In the genomic region with DNA sequence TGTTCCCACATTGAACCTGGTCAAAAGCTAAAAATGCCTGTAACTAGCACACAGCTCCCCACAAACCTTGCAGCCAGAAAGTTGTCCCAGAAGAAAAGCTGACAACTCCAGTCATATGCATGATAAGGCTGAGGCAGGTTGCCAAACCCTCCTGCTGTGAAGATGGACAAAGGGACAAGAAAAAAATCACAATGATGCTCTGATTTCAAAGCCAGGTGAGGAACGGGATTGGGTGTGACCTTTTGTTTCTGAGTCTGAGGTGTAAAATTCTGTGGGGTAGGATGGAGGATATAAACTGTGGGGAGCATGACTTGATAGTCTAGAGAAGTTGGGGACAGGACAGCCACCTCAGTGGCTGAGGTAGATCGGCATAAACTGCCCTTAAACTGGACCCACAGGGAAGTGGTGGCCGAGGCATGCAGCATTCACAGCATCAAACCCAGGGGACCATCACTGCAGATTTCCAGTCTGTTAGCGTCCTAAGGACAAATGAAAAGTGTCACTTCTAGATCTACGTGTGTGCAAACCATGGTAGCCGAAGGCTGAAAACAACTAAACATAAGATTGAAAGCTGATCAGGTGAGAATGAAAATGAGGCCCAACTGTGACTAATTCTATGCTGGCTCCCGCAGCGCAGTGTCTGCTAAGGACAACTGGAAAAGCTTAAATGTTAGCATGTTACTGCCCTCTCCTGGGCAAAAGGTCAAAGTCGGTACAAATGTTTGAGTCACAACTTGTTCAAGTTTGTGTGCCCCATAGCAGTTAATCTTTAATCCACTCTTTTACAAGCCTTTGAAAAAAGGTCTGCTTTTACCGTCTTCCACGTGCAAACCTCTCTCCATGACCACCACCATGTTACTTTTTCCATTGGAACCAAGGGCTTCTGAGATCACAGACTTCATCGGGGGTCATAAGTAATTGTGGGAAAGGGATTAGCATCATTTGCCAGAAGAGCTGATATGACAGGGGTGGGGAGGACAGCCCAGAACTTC, we compare ENCODE assay signal across 8 cellular contexts. TPM values are rescaled to one million over a fixed set of nuclear protein-coding genes. Genes with fewer than 3 reads are reported as not detected.
DNase-seq lines count a peak whose midpoint lies in the region; ATAC-seq and TF ChIP-seq lines count a peak whose summit lies in the region.

No MANE protein-coding gene starts in this region.

- 12% methylated on average over 12 of the region's 12 CpGs for WGBS in HUES64

- H3K27me3 ChIP-seq in HUES64 (ENCODE audit: insufficient read depth, low read length) (no peaks in the 10 kb centered on the region), Panc1 (ENCODE audit: control insufficient read depth, insufficient read depth, low read length) (no peaks in the 10 kb centered on the region)

- H3K9me3 ChIP-seq in HUES64 (ENCODE audit: insufficient read depth, low read depth, low read length) (no peaks in the 10 kb centered on the region; the same call in 1 of the 2 replicates), Panc1 (ENCODE audit: control insufficient read depth, insufficient read depth, low read depth, low read length) (peaks cover 3% of the 10 kb centered on the region; the same call in 1 of the 2 replicates)

- peak; percentile 54 for TF ChIP-seq CTCF in Panc1 (IDR thresholded peaks at IDR 0.05)
- peak; percentile 5 for TF ChIP-seq CTCF in fibroblast of pulmonary artery (IDR thresholded peaks at IDR 0.05; ENCODE audit: low read length, missing control alignments)

- DNase-seq in DMS79 (lab: John Stamatoyannopoulos, UW) (peak; percentile 8), Panc1 (ENCODE audit: low read depth, low spot score) (peak; percentile 18), fibroblast of pulmonary artery (ENCODE audit: low read depth) (peak; percentile 42), retina (peak; percentile 76)

- in situ Hi-C loops in Panc1 (cut with HindIII; ENCODE audit: low pct_unique_long_range_greater_than_20kb, low sequenced_read_pairs): no loop called here

- BruUV-seq in Panc1 (replicated peaks; lab: Mats Ljungman, UMichigan): no TSS peak

- H3K9ac ChIP-seq in HUES64 (ENCODE audit: low read depth, low read length): peak overlapping the region; percentile 7; the same call in 1 of the 2 replicates

- H3K4me3 ChIP-seq in HUES64 (ENCODE audit: low read length) (peak overlapping the region; percentile 33), Panc1 (ENCODE audit: low read depth in 2 of 2, low read length in 2 of 2) (no peak overlapping the region), fibroblast of pulmonary artery (replicated peaks; ENCODE audit: low read depth, low read length) (no peak overlapping the region)

- H3K27ac ChIP-seq in HUES64 (ENCODE audit: low read depth, low read length) (peak overlapping the region; percentile 32; the same call in 1 of the 2 replicates), Panc1 (ENCODE audit: low read length) (no peak overlapping the region)

- peak; percentile 63 for ATAC-seq in GM19043 (IDR thresholded peaks at IDR 0.05; ENCODE audit: low read depth, unreplicated experiment)
- ATAC-seq in Panc1: no peak
- ATAC-seq in GM21423 (IDR thresholded peaks at IDR 0.05; ENCODE audit: unreplicated experiment): no peak
- ATAC-seq in HG03135 (IDR thresholded peaks at IDR 0.05; ENCODE audit: unreplicated experiment): no peak

- CTCF ChIA-PET in Panc1 (lab: Charles Lee): no interaction called here

- POLR2A ChIA-PET in Panc1 (lab: Charles Lee): no interaction called here

- peaks cover 15% of the 10 kb centered on the region for H3K4me1 ChIP-seq in HUES64 (ENCODE audit: insufficient read depth, low read length)
- H3K4me1 ChIP-seq in Panc1 (ENCODE audit: control insufficient read depth, insufficient read depth, low read length): no peaks in the 10 kb centered on the region

- intact Hi-C loops in Panc1 (cut with micrococcal nuclease; ENCODE audit: unreplicated experiment): loop anchor here (5.0 to 10.0 kb wide), 2 partner anchors 79 to 667 kb away; no protein-coding TSS in a partner anchor

- H3K36me3 ChIP-seq in HUES64 (ENCODE audit: insufficient read depth, low read length) (no peaks in the 10 kb centered on the region), Panc1 (ENCODE audit: control insufficient read depth, insufficient read depth, low read length) (no peaks in the 10 kb centered on the region)

RNA-seq across cellular contexts. Expression of a gene that starts 39.8 kb away (rescaled TPM):
- polyA plus RNA-seq in HUES64 (2013, experiment 1 of 2): 0.80 TPM
- polyA plus RNA-seq in HUES64 (2013, experiment 2 of 2): 0.38 TPM
- not detected for total RNA-seq in Panc1 (2021; ENCODE audit: unreplicated experiment)
- polyA plus RNA-seq in Panc1 (2012; ENCODE audit: insufficient read length): not detected

Comparison
In these comparisons a context has a peak if more than half of its experiments do, and no peak if none do; other contexts are left out.
1. DNase-seq: peak in every context shown above with its lines; median percentile 76 in retina; 42 in fibroblast of pulmonary artery; 18 in Panc1; 8 in DMS79.